1 cellular context compared by ENCODE assay signal in the genomic region with DNA sequence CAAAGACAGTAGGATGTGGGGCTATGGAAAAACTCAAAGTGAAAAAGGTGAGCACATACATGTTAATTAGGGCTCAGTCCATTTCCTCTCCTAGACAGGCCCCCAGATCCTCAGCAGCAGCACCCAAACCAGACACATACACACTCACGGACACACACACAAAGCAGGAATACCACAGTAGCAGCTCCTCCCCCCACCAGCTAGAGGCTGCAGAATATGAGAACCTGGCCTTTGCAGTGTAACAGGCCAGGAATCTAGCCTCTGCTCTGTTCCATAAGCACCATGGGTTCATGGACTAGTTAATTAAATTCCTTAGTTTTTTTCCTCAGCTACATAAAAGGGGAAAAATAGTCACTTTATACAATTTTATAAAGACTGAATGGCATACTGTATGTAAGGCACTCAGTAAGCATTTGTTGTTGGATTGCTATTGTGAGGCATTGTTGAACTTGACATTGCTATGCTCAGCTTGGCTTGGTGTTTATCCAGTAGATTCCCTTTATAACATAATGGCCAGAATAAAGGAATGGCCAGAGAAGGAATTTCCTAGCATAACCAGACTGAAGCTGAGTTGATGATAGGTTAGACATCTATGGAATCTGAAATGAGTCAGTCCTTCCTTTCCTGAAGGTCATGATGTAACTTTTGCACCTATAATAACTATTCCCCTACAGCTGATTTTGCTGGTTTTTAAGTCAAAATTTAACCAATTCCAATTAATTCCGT.
TF ChIP-seq lines count a peak whose summit lies in the region.

No MANE protein-coding gene starts in this region.

TF ChIP-seq in GM23338, 12 proteins besides CTCF, POLR2A, EP300 and RAD21 (continued from another document):
- TF ChIP-seq ZNF462 (CRISPR knock-in tag; IDR thresholded peaks at IDR 0.05): no peak
- TF ChIP-seq STAT1 (IDR thresholded peaks at IDR 0.05; ENCODE audit: unreplicated experiment): no peak
- no peak for TF ChIP-seq REST (IDR thresholded peaks at IDR 0.05; ENCODE audit: unreplicated experiment)
- no peak for TF ChIP-seq JUNB (IDR thresholded peaks at IDR 0.05; ENCODE audit: unreplicated experiment)
- no peak for TF ChIP-seq ZNF114 (CRISPR knock-in tag; IDR thresholded peaks at IDR 0.05)
- TF ChIP-seq CREB1 (CRISPR knock-in tag; IDR thresholded peaks at IDR 0.05; ENCODE audit: low read depth): no peak
- TF ChIP-seq, protein P1, sequence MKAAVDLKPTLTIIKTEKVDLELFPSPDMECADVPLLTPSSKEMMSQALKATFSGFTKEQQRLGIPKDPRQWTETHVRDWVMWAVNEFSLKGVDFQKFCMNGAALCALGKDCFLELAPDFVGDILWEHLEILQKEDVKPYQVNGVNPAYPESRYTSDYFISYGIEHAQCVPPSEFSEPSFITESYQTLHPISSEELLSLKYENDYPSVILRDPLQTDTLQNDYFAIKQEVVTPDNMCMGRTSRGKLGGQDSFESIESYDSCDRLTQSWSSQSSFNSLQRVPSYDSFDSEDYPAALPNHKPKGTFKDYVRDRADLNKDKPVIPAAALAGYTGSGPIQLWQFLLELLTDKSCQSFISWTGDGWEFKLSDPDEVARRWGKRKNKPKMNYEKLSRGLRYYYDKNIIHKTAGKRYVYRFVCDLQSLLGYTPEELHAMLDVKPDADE (IDR thresholded peaks at IDR 0.05): no peak
- no peak for TF ChIP-seq EZH2phosphoT487 (IDR thresholded peaks at IDR 0.05; ENCODE audit: unreplicated experiment)
- no peak for TF ChIP-seq NANOG (IDR thresholded peaks at IDR 0.05; ENCODE audit: borderline replicate concordance)
- TF ChIP-seq ZNF331 (CRISPR knock-in tag; IDR thresholded peaks at IDR 0.05; ENCODE audit: low read depth): no peak
- no peak for TF ChIP-seq POLR2AphosphoS5 (IDR thresholded peaks at IDR 0.05; ENCODE audit: low read depth)
TF ChIP-seq in GM23338: peak in this region for 0.
